1 cellular context compared by ENCODE assay signal in genomic region chr12:6947615-6948014, GRCh38.
TF ChIP-seq lines count a peak whose summit lies in the region.

No MANE protein-coding gene starts in this region.

TF ChIP-seq in WTC11, 78 proteins besides CTCF, POLR2A, EP300 and RAD21 (continued from another document):
- TF ChIP-seq ZNF532 (CRISPR knock-in tag; IDR thresholded peaks at IDR 0.05; ENCODE audit: borderline replicate concordance) (no peak), MLX (CRISPR knock-in tag; IDR thresholded peaks at IDR 0.05) (no peak), FOXK1 (CRISPR knock-in tag; IDR thresholded peaks at IDR 0.05) (no peak), ZNF121 (CRISPR knock-in tag; IDR thresholded peaks at IDR 0.05) (no peak), SP1 (CRISPR knock-in tag; conservative IDR thresholded peaks at IDR 0.05) (no peak)
